8 cellular contexts compared by ENCODE assay signal in genomic region chr17:30236297-30236624, GRCh38. TPM values are rescaled to one million over a fixed set of nuclear protein-coding genes. Genes with fewer than 3 reads are reported as not detected.
A peak's percentile ranks its signal among the peaks of the same experiment; 100 is the strongest.
DNase-seq lines count a peak whose midpoint lies in the region; ATAC-seq lines count a peak whose summit lies in the region.

No MANE protein-coding gene starts in this region.

- no peaks in the 10 kb centered on the region for H3K9me3 ChIP-seq in iPS-20b (ENCODE audit: insufficient read depth, low read depth, low read length)

- no peak for ATAC-seq in activated naive CD8-positive, alpha-beta T cell treated with anti-CD3 and anti-CD28 coated beads, Interleukin-2, amount 10 ng/mL, durations not matched to agents 7 days and 5 days (ENCODE audit: low read depth)
- ATAC-seq in stimulated activated naive CD8-positive, alpha-beta T cell treated with anti-CD3 and anti-CD28 coated beads, Interleukin-15, amount 100 ng/mL, for 72 hours: no peak

- peaks cover 24% of the 10 kb centered on the region for H3K4me1 Mint-ChIP-seq in activated T-cell treated with anti-CD3 and anti-CD28 coated beads, Interleukin-2, amount 50 U/mL, for 24 hours (ENCODE audit: low read depth)
- H3K4me1 Mint-ChIP-seq in activated naive CD8-positive, alpha-beta T cell treated with anti-CD3 and anti-CD28 coated beads, Interleukin-2, amount 10 ng/mL, durations not matched to agents 7 days and 5 days: peaks cover 26% of the 10 kb centered on the region
- peaks cover 42% of the 10 kb centered on the region for H3K4me1 Mint-ChIP-seq in stimulated activated naive CD8-positive, alpha-beta T cell treated with anti-CD3 and anti-CD28 coated beads, Interleukin-15, amount 100 ng/mL, for 72 hours

- H3K4me3 Mint-ChIP-seq in activated T-cell treated with anti-CD3 and anti-CD28 coated beads, Interleukin-2, amount 50 U/mL, for 24 hours: peak overlapping the region; percentile 56
- peak overlapping the region; percentile 80 for H3K4me3 Mint-ChIP-seq in activated naive CD8-positive, alpha-beta T cell treated with anti-CD3 and anti-CD28 coated beads, Interleukin-2, amount 10 ng/mL, durations not matched to agents 7 days and 5 days
- H3K4me3 Mint-ChIP-seq in stimulated activated naive CD8-positive, alpha-beta T cell treated with anti-CD3 and anti-CD28 coated beads, Interleukin-15, amount 100 ng/mL, for 72 hours: peak overlapping the region; percentile 77 to 82

- no peak overlapping the region for H3K27ac ChIP-seq in iPS-20b (ENCODE audit: low read length)

- peak overlapping the region; percentile 53; the same call in 1 of the 2 replicates for H3K4me3 ChIP-seq in iPS-20b (ENCODE audit: low read length)

- H3K27me3 Mint-ChIP-seq in activated T-cell treated with anti-CD3 and anti-CD28 coated beads, Interleukin-2, amount 50 U/mL, for 24 hours: peaks cover 82% of the 10 kb centered on the region
- peaks cover 77% of the 10 kb centered on the region for H3K27me3 Mint-ChIP-seq in activated naive CD8-positive, alpha-beta T cell treated with anti-CD3 and anti-CD28 coated beads, Interleukin-2, amount 10 ng/mL, durations not matched to agents 7 days and 5 days
- H3K27me3 Mint-ChIP-seq in stimulated activated naive CD8-positive, alpha-beta T cell treated with anti-CD3 and anti-CD28 coated beads, Interleukin-15, amount 100 ng/mL, for 72 hours: peaks cover 89% of the 10 kb centered on the region

- no peak for DNase-seq in activated T-cell treated with anti-CD3 and anti-CD28 coated beads, Interleukin-2, amount 50 U/mL, for 24 hours
- DNase-seq in activated T-cell treated with anti-CD3 and anti-CD28 coated beads, Interleukin-2, amount 50 U/mL, for 1 hour: no peak
- DNase-seq in activated naive CD8-positive, alpha-beta T cell treated with anti-CD3 and anti-CD28 coated beads, Interleukin-2, amount 10 ng/mL, durations not matched to agents 7 days and 5 days: no peak
- DNase-seq in stimulated activated naive CD8-positive, alpha-beta T cell treated with anti-CD3 and anti-CD28 coated beads, Interleukin-15, amount 100 ng/mL, for 72 hours: no peak
- DNase-seq in OCI-M1 (lab: John Stamatoyannopoulos, UW): no peak
- DNase-seq in NCI-H1436 (lab: John Stamatoyannopoulos, UW): no peak
- no peak for DNase-seq in OCI-M2 (lab: John Stamatoyannopoulos, UW; ENCODE audit: unreplicated experiment)

- H3K4me1 ChIP-seq in iPS-20b (ENCODE audit: insufficient read depth, low read length): peaks cover 5% of the 10 kb centered on the region

- H3K9me3 Mint-ChIP-seq in activated T-cell treated with anti-CD3 and anti-CD28 coated beads, Interleukin-2, amount 50 U/mL, for 24 hours: no peaks in the 10 kb centered on the region
- no peaks in the 10 kb centered on the region for H3K9me3 Mint-ChIP-seq in activated naive CD8-positive, alpha-beta T cell treated with anti-CD3 and anti-CD28 coated beads, Interleukin-2, amount 10 ng/mL, durations not matched to agents 7 days and 5 days
- no peaks in the 10 kb centered on the region for H3K9me3 Mint-ChIP-seq in stimulated activated naive CD8-positive, alpha-beta T cell treated with anti-CD3 and anti-CD28 coated beads, Interleukin-15, amount 100 ng/mL, for 72 hours

- POLR2A ChIA-PET in activated naive CD8-positive, alpha-beta T cell treated with anti-CD3 and anti-CD28 coated beads, Interleukin-2, amount 10 ng/mL, durations not matched to agents 7 days and 5 days (lab: Charles Lee): interaction anchor here (0.7 kb wide), 1 partner anchor 37 kb away, joined by 4 read pairs; no protein-coding TSS in a partner anchor

- peaks cover 84% of the 10 kb centered on the region for H3K27me3 ChIP-seq in iPS-20b (ENCODE audit: insufficient read depth, low read length)

- no peak overlapping the region for H3K9ac ChIP-seq in iPS-20b (ENCODE audit: low read depth, low read length)

- no peaks in the 10 kb centered on the region for H3K36me3 Mint-ChIP-seq in activated T-cell treated with anti-CD3 and anti-CD28 coated beads, Interleukin-2, amount 50 U/mL, for 24 hours (ENCODE audit: low read depth)
- peaks cover 1% of the 10 kb centered on the region for H3K36me3 Mint-ChIP-seq in activated naive CD8-positive, alpha-beta T cell treated with anti-CD3 and anti-CD28 coated beads, Interleukin-2, amount 10 ng/mL, durations not matched to agents 7 days and 5 days

- H3K27ac Mint-ChIP-seq in activated T-cell treated with anti-CD3 and anti-CD28 coated beads, Interleukin-2, amount 50 U/mL, for 24 hours: no peak overlapping the region
- no peak overlapping the region for H3K27ac Mint-ChIP-seq in activated naive CD8-positive, alpha-beta T cell treated with anti-CD3 and anti-CD28 coated beads, Interleukin-2, amount 10 ng/mL, durations not matched to agents 7 days and 5 days
- no peak overlapping the region for H3K27ac Mint-ChIP-seq in stimulated activated naive CD8-positive, alpha-beta T cell treated with anti-CD3 and anti-CD28 coated beads, Interleukin-15, amount 100 ng/mL, for 72 hours

- H3K36me3 ChIP-seq in iPS-20b (ENCODE audit: insufficient read depth, low read depth, low read length): no peaks in the 10 kb centered on the region

RNA-seq across cellular contexts. Expression of gene SLC6A4, which starts 0.8 kb away (rescaled TPM):
- total RNA-seq in activated naive CD8-positive, alpha-beta T cell treated with anti-CD3 and anti-CD28 coated beads, Interleukin-2, amount 10 ng/mL, durations not matched to agents 7 days and 5 days: not detected

RNA-seq across cellular contexts. Expression of gene BLMH, which starts 55.5 kb away (rescaled TPM):
- total RNA-seq in activated naive CD8-positive, alpha-beta T cell treated with anti-CD3 and anti-CD28 coated beads, Interleukin-2, amount 10 ng/mL, durations not matched to agents 7 days and 5 days: 10 to 100 TPM; 61.8 to 64.1 TPM
